ENCODE assay signal across 8 cellular contexts in the genomic region with DNA sequence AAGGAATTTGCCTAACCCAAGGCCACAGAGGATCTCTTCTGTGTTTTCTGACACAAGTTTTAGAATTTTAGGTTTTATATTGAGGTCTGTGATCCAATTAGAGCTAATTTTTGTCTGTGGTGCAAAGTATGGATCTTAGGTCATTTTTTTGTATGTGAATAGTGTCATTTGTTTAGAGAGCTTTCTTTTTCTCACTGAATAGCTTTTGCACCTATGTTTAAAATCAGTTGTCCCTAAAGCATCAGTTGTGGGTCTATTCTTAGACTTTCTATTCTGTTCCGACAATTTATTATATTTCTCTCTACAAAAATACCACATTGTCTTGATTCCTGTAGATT. TPM values are rescaled to one million over a fixed set of nuclear protein-coding genes. Genes with fewer than 3 reads are reported as not detected.
DNase-seq lines count a peak whose midpoint lies in the region; ATAC-seq and TF ChIP-seq lines count a peak whose summit lies in the region.

No MANE protein-coding gene starts in this region.

- peak; percentile 3 for ATAC-seq in HG03432 (IDR thresholded peaks at IDR 0.05; ENCODE audit: unreplicated experiment)
- ATAC-seq in naive thymus-derived CD4-positive, alpha-beta T cell, result no peak

- H3K27me3 Mint-ChIP-seq in activated CD4-positive, alpha-beta T cell treated with anti-CD3 and anti-CD28 coated beads, Interleukin-2, amount 10 ng/mL, durations not matched to agents 24 days and 14 days, result no peaks in the 10 kb centered on the region
- no peaks in the 10 kb centered on the region for H3K27me3 Mint-ChIP-seq in naive thymus-derived CD4-positive, alpha-beta T cell

- CTCF ChIA-PET in naive thymus-derived CD4-positive, alpha-beta T cell (lab: Charles Lee), result interaction anchor here (1.0 kb wide), 1 partner anchor 370 kb away, joined by 3 read pairs; no protein-coding TSS in a partner anchor

- H3K4me3 ChIP-seq in breast epithelium, result peak overlapping the region; percentile 66 to 72 (median 67)
- H3K4me3 ChIP-seq in naive thymus-derived CD4-positive, alpha-beta T cell (ENCODE audit: low read length), result peak overlapping the region; percentile 98

- H3K4me3 Mint-ChIP-seq in activated CD4-positive, alpha-beta T cell treated with anti-CD3 and anti-CD28 coated beads, Interleukin-2, amount 10 ng/mL, durations not matched to agents 24 days and 14 days, result peak overlapping the region; percentile 91
- H3K4me3 Mint-ChIP-seq in naive thymus-derived CD4-positive, alpha-beta T cell, result peak overlapping the region; percentile 86 to 96 (median 91)

- H3K27ac Mint-ChIP-seq in activated CD4-positive, alpha-beta T cell treated with anti-CD3 and anti-CD28 coated beads, Interleukin-2, amount 10 ng/mL, durations not matched to agents 24 days and 14 days, result peak overlapping the region; percentile 97
- H3K27ac Mint-ChIP-seq in naive thymus-derived CD4-positive, alpha-beta T cell, result peak overlapping the region; percentile 74 to 95 (median 93)

- TF ChIP-seq CTCF in breast epithelium (IDR thresholded peaks at IDR 0.05), result no peak

- H3K27me3 ChIP-seq in breast epithelium, result no peaks in the 10 kb centered on the region
- no peaks in the 10 kb centered on the region for H3K27me3 ChIP-seq in naive thymus-derived CD4-positive, alpha-beta T cell (ENCODE audit: control insufficient read depth in 2 of 2, insufficient read depth in 2 of 2, low read length in 2 of 2)

- peak overlapping the region; percentile 83 to 91 for H3K27ac ChIP-seq in breast epithelium
- peak overlapping the region; percentile 95 for H3K27ac ChIP-seq in naive thymus-derived CD4-positive, alpha-beta T cell (ENCODE audit: low read depth, low read length)

- H3K9me3 ChIP-seq in breast epithelium, result no peaks in the 10 kb centered on the region
- H3K9me3 ChIP-seq in naive thymus-derived CD4-positive, alpha-beta T cell (ENCODE audit: control insufficient read depth in 2 of 3, low read length in 3 of 3), result no peaks in the 10 kb centered on the region

- no peaks in the 10 kb centered on the region for H3K36me3 ChIP-seq in breast epithelium
- peaks cover 0 to 10% (median 0%) of the 10 kb centered on the region in 3 experiments for H3K36me3 ChIP-seq in naive thymus-derived CD4-positive, alpha-beta T cell (ENCODE audit: control insufficient read depth in 2 of 3, insufficient read depth in 3 of 3, low read length in 3 of 3)

- H3K36me3 Mint-ChIP-seq in activated CD4-positive, alpha-beta T cell treated with anti-CD3 and anti-CD28 coated beads, Interleukin-2, amount 10 ng/mL, durations not matched to agents 24 days and 14 days (ENCODE audit: low read depth), result peaks cover 25% of the 10 kb centered on the region
- peaks cover 0 to 39% (median 36%) of the 10 kb centered on the region in 5 donors for H3K36me3 Mint-ChIP-seq in naive thymus-derived CD4-positive, alpha-beta T cell

- POLR2A ChIA-PET in naive thymus-derived CD4-positive, alpha-beta T cell (lab: Charles Lee), result interaction anchor here (0.7 to 3.3 kb wide), 7 partner anchors 41 to 375 kb away, joined by 3 to 55 read pairs (median 3); partner anchors contain the start of genes ASF1A and FAM184A

- no peak for DNase-seq in activated CD4-positive, alpha-beta T cell treated with anti-CD3 and anti-CD28 coated beads, Interleukin-2, amount 10 ng/mL, durations not matched to agents 24 days and 14 days
- DNase-seq in activated CD4-positive, alpha-beta T cell treated with anti-CD3 and anti-CD28 coated beads, Interleukin-2, amount 50 U/mL, for 48 hours, result no peak
- DNase-seq in breast epithelium (ENCODE audit: low spot score in 2 of 2) (no peak), cerebellar cortex (ENCODE audit: low spot score) (no peak), cerebellar nuclear complex (lab: John Stamatoyannopoulos, UW) (no peak), HCEC 1CT (no peak)
- DNase-seq in naive thymus-derived CD4-positive, alpha-beta T cell, result no peak

- H3K9me3 Mint-ChIP-seq in activated CD4-positive, alpha-beta T cell treated with anti-CD3 and anti-CD28 coated beads, Interleukin-2, amount 10 ng/mL, durations not matched to agents 24 days and 14 days, result no peaks in the 10 kb centered on the region
- peaks cover 0 to 10% (median 4%) of the 10 kb centered on the region in 11 donors for H3K9me3 Mint-ChIP-seq in naive thymus-derived CD4-positive, alpha-beta T cell

- H3K4me1 ChIP-seq in breast epithelium, result peaks cover 0 to 7% of the 10 kb centered on the region in 2 donors
- peaks cover 4 to 8% of the 10 kb centered on the region in 2 donors for H3K4me1 ChIP-seq in naive thymus-derived CD4-positive, alpha-beta T cell (ENCODE audit: control insufficient read depth in 2 of 2, insufficient read depth in 2 of 2, low read length in 2 of 2)

- peaks cover 19% of the 10 kb centered on the region for H3K4me1 Mint-ChIP-seq in activated CD4-positive, alpha-beta T cell treated with anti-CD3 and anti-CD28 coated beads, Interleukin-2, amount 10 ng/mL, durations not matched to agents 24 days and 14 days
- peaks cover 22 to 47% (median 41%) of the 10 kb centered on the region in 7 donors for H3K4me1 Mint-ChIP-seq in naive thymus-derived CD4-positive, alpha-beta T cell

- intact Hi-C loops in activated CD4-positive, alpha-beta T cell treated with anti-CD3 and anti-CD28 coated beads, Interleukin-2, amount 10 ng/mL, durations not matched to agents 24 days and 14 days (cut with micrococcal nuclease), result loop anchor here (1.0 to 2.0 kb wide), 3 partner anchors 144 to 415 kb away; partner anchors contain the start of gene CEP85L
- intact Hi-C loops in breast epithelium (cut with DNase I; ENCODE audit: low total_unique reads), result no loop called here
- intact Hi-C loops in naive thymus-derived CD4-positive, alpha-beta T cell (cut with micrococcal nuclease), result loop anchor here (1.0 to 10.0 kb wide), 12 partner anchors 41 to 1450 kb away; partner anchors contain the start of genes CEP85L (in 2 of the 2), MAN1A1 (in 2 of the 2), ASF1A (in 1 of the 2) and DCBLD1 (in 1 of the 2)

- TF ChIP-seq POLR2A in breast epithelium (IDR thresholded peaks at IDR 0.05), result no peak

RNA-seq across cellular contexts. Expression of gene MCM9, which starts 0.3 kb away (rescaled TPM):
- total RNA-seq in activated CD4-positive, alpha-beta T cell treated with anti-CD3 and anti-CD28 coated beads, Interleukin-2, amount 10 ng/mL, durations not matched to agents 24 days and 14 days, result 19.0 and 21.3 TPM in 2 replicates
- total RNA-seq in breast epithelium, result 10 to 100 TPM; 17.9 to 40.5 (median 33.4) TPM
- 10 to 100 TPM; 21.8 to 33.7 (median 31.1) TPM for total RNA-seq in naive thymus-derived CD4-positive, alpha-beta T cell
- polyA plus RNA-seq in naive thymus-derived CD4-positive, alpha-beta T cell, result 10 to 100 TPM; 12.1 to 16.0 TPM

RNA-seq across cellular contexts. Expression of gene ASF1A, which starts 41.3 kb away (rescaled TPM):
- 43.2 and 43.3 TPM in 2 replicates for total RNA-seq in activated CD4-positive, alpha-beta T cell treated with anti-CD3 and anti-CD28 coated beads, Interleukin-2, amount 10 ng/mL, durations not matched to agents 24 days and 14 days
- 10 to 100 TPM in 2 of 3 donors, 1 to 10 TPM in 1; 8.6 to 13.2 (median 10.5) TPM for total RNA-seq in breast epithelium
- 10 to 100 TPM; 16.5 to 63.9 (median 35.7) TPM for total RNA-seq in naive thymus-derived CD4-positive, alpha-beta T cell
- 10 to 100 TPM; 48.5 to 56.5 TPM for polyA plus RNA-seq in naive thymus-derived CD4-positive, alpha-beta T cell
